ENCODE assay signal across 21 cellular contexts in genomic region chr2:24105816-24106215, GRCh38. TPM values are rescaled to one million over a fixed set of nuclear protein-coding genes. Genes with fewer than 3 reads are reported as not detected.
"Had no signal": no experiment of that assay in that cellular context is flagged by ENCODE, and none has a peak within 500 bp of the region (broad histone marks: within the 10 kb centered on the region; RNA-seq: fewer than 3 reads in every experiment).

No MANE protein-coding gene starts in this region.

- H3K36me3 ChIP-seq: adrenal gland had no signal

- FAIRE-seq: islet of Langerhans had no signal

- ATAC-seq: activated T-helper 17 cell treated with anti-CD3 and anti-CD28 coated beads, Interleukin-2, amount 50 U/mL, for 72 hours; body of pancreas; effector memory CD8-positive, alpha-beta T cell; mucosa of descending colon; naive thymus-derived CD8-positive, alpha-beta T cell; stimulated activated memory B cell treated with anti-CD40 and anti-IgM and Interleukin-4, amounts not matched to agents 10 μg/mL and 1 μg/mL and 100 μg/mL, for 72 hours had no signal

- DNase-seq: activated CD4-positive, alpha-beta T cell treated with anti-CD3 and anti-CD28 coated beads, Interleukin-2, amount 10 ng/mL, durations not matched to agents 7 days and 5 days; activated CD4-positive, CD25-positive, alpha-beta regulatory T cell; activated CD8-positive, alpha-beta memory T cell treated with anti-CD3 and anti-CD28 coated beads for 24 hours; activated naive CD4-positive, alpha-beta T cell treated with anti-CD3 and anti-CD28 coated beads, Interleukin-2, amount 10 ng/mL, durations not matched to agents 7 days and 5 days; adrenal gland; body of pancreas; effector memory CD8-positive, alpha-beta T cell; foreskin melanocyte; head of caudate nucleus; mucosa of descending colon; naive thymus-derived CD8-positive, alpha-beta T cell; posterior cingulate gyrus; spleen; stimulated activated CD4-positive, alpha-beta T cell treated with anti-CD3 and anti-CD28 coated beads, Interleukin-1b, Interleukin-23, amount 100 ng/mL, for 48 hours; T-helper 2 cell had no signal

- H3K4me3 ChIP-seq: adrenal gland, body of pancreas, mucosa of descending colon, spleen, tibial nerve had no signal

- H3K27me3 ChIP-seq: adrenal gland, body of pancreas, neutrophil, spleen, tibial nerve had no signal

- H3K4me1 ChIP-seq: adrenal gland, body of pancreas, spleen had no signal

- H3K9me3 ChIP-seq: adrenal gland, body of pancreas, neutrophil, tibial nerve had no signal

- H3K27ac ChIP-seq: adrenal gland, body of pancreas, neutrophil, spleen had no signal

RNA-seq across cellular contexts. Expression of gene PFN4, which starts 17.3 kb away (rescaled TPM):
- total RNA-seq: activated CD4-positive, alpha-beta T cell treated with anti-CD3 and anti-CD28 coated beads, Interleukin-2, amount 10 ng/mL, durations not matched to agents 7 days and 5 days; body of pancreas; epithelial cell of proximal tubule; mucosa of descending colon; naive thymus-derived CD8-positive, alpha-beta T cell had no signal
- polyA plus RNA-seq: naive thymus-derived CD8-positive, alpha-beta T cell had no signal
